Comparison of ENCODE assay signal across 24 cellular contexts in genomic region chr5:178442361-178443256, GRCh38.
A peak's percentile ranks its signal among the peaks of the same experiment; 100 is the strongest.
DNase-seq lines count a peak whose midpoint lies in the region; ATAC-seq, FAIRE-seq and TF ChIP-seq lines count a peak whose summit lies in the region.
"Had no signal": no experiment of that assay in that cellular context is flagged by ENCODE, and none has a peak within 500 bp of the region (broad histone marks: within the 10 kb centered on the region; RNA-seq: fewer than 3 reads in every experiment).

No MANE protein-coding gene starts in this region.

- in situ Hi-C loops in HepG2 (cut with HindIII; ENCODE audit: extremely low pct_ligation_motif_present, low pct_unique_long_range_greater_than_20kb): no loop called here

- H2AK5ac ChIP-seq in H1 (ENCODE audit: low read depth, low read length) (no peak overlapping the region), neuronal stem cell (ENCODE audit: low read depth, low read length) (peak overlapping the region; percentile 75)

- ATAC-seq in HepG2: no peak
- no peak for ATAC-seq in right lobe of liver
- ATAC-seq in HG03460 (IDR thresholded peaks at IDR 0.05; ENCODE audit: unreplicated experiment): no peak
- ATAC-seq in HG02938 (IDR thresholded peaks at IDR 0.05; ENCODE audit: unreplicated experiment): no peak
- ATAC-seq: psoas muscle, SK-N-SH treated with all-trans-retinoic acid at 6 μM for 48 hours had no signal

- H3K79me2 ChIP-seq in HepG2 (ENCODE audit: insufficient read depth, low read length): no peaks in the 10 kb centered on the region
- no peaks in the 10 kb centered on the region for H3K79me2 ChIP-seq in H1 (ENCODE audit: control insufficient read depth in 1 of 2, insufficient read depth in 2 of 2, low read length in 2 of 2)

- H4K20me1 ChIP-seq in HepG2 (ENCODE audit: insufficient read depth, low read length) (0 out of 2 replicates have a peak, but pooled peaks cover 2% of the 10 kb centered on the region), H1 (replicated peaks in 1 of 2; ENCODE audit: control insufficient read depth in 1 of 2, insufficient read depth in 2 of 2, low read length in 2 of 2) (no peaks in the 10 kb centered on the region)

- H4K91ac ChIP-seq in H1 (replicated peaks; ENCODE audit: insufficient read length, low read length) (no peak overlapping the region), neuronal stem cell (ENCODE audit: low read depth, low read length, poor library complexity) (no peak overlapping the region)

- no peak overlapping the region for H3K56ac ChIP-seq in H1 (replicated peaks; ENCODE audit: insufficient read length, low read depth, low read length)

- H4K5ac ChIP-seq in H1 (ENCODE audit: insufficient read length, low read depth, low read length): no peak overlapping the region

- 37% methylated on average over 22 of the region's 24 CpGs for WGBS in HepG2 (ENCODE audit: low lambda C conversion rate)
- 74% methylated on average over 13 of the region's 24 CpGs for WGBS in right lobe of liver (ENCODE audit: insufficient coverage, low coverage, low lambda C conversion rate, missing lambda C conversion rate)
- 90% methylated on average over 24 of the region's 24 CpGs; no CpG with 5 or more reads in 1 of the 2 experiments for WGBS in H1 (ENCODE audit: extremely low coverage in 1 of 2, insufficient coverage in 1 of 2, insufficient read length in 1 of 2, insufficient replicate concordance in 2 of 2, low coverage in 1 of 2, low lambda C conversion rate in 2 of 2, missing lambda C conversion rate in 1 of 2), 2 experiments
- no CpG with 5 or more reads among the region's 24 CpGs for WGBS in neuronal stem cell (ENCODE audit: extremely low coverage in 2 of 2, insufficient read length in 2 of 2, insufficient replicate concordance in 1 of 2), 2 donors

- TF ChIP-seq POLR2A in HepG2 (IDR thresholded peaks at IDR 0.05; ENCODE audit: insufficient read depth in 1 of 2, low read depth in 2 of 2, low read length in 2 of 2) (no peak), right lobe of liver (IDR thresholded peaks at IDR 0.05) (no peak), H1 (IDR thresholded peaks at IDR 0.05; ENCODE audit: control extremely low read depth in 1 of 2, low read depth in 2 of 2, low read length in 2 of 2) (no peak)

- no peak overlapping the region; the same call in 1 of the 2 replicates for H4K8ac ChIP-seq in H1 (ENCODE audit: extremely low read depth, insufficient read depth, low read length)
- no peak overlapping the region for H4K8ac ChIP-seq in neuronal stem cell (ENCODE audit: low read depth, low read length)

- FAIRE-seq in HepG2 (lab: Jason Lieb, UNC) (no peak), H1 (lab: Jason Lieb, UNC) (no peak)
- FAIRE-seq: H54, small intestine had no signal

- TF ChIP-seq RAD21 in HepG2 (CRISPR knock-in tag; IDR thresholded peaks at IDR 0.05): no peak
- TF ChIP-seq RAD21 in H1 (IDR thresholded peaks at IDR 0.05 in 1 of 2, conservative IDR thresholded peaks at IDR 0.05 in 1 of 2; ENCODE audit: low read depth in 2 of 2, low read length in 2 of 2): no peak

- H2AFZ ChIP-seq in HepG2 (ENCODE audit: low read length) (no peak overlapping the region), H1 (ENCODE audit: low read length) (no peak overlapping the region), neuronal stem cell (ENCODE audit: low read length) (no peak overlapping the region)
- H2AFZ ChIP-seq: neural progenitor cell had no signal

- H2BK5ac ChIP-seq in H1 (ENCODE audit: low read depth, low read length) (no peak overlapping the region), neuronal stem cell (ENCODE audit: low read length) (no peak overlapping the region)

- CTCF ChIA-PET in HepG2 (lab: Yijun Ruan, JAX; ENCODE audit: low intra/inter-chr PET ratio, low total read pairs): no interaction called here
- CTCF ChIA-PET in H1 (lab: Charles Lee; ENCODE audit: partially characterized antibody): interaction anchor here (0.6 to 2.0 kb wide), 12 partner anchors 14 to 1516 kb away, joined by 3 to 8 read pairs (median 4); no protein-coding TSS in a partner anchor

- 0 out of 2 replicates have a peak overlapping the region, but pooled peaks have one; percentile 60 for H3K18ac ChIP-seq in H1 (ENCODE audit: extremely low read depth, low read length)
- peak overlapping the region; percentile 76 for H3K18ac ChIP-seq in neuronal stem cell (ENCODE audit: low read length)

- H3K36me3 ChIP-seq in HepG2 (replicated peaks in 1 of 2; ENCODE audit: control insufficient read depth in 1 of 2, insufficient read depth in 2 of 2, low read length in 2 of 2) (no peaks in the 10 kb centered on the region), right lobe of liver (no peaks in the 10 kb centered on the region), H1 (ENCODE audit: control insufficient read depth in 2 of 4, insufficient read depth in 4 of 4, low read length in 3 of 4) (no peaks in the 10 kb centered on the region), neuronal stem cell (replicated peaks in 1 of 2; ENCODE audit: control insufficient read depth in 2 of 2, insufficient read depth in 2 of 2, low read length in 2 of 2) (no peaks in the 10 kb centered on the region)
- H3K36me3 ChIP-seq: left ventricle myocardium inferior, neural progenitor cell, transverse colon, WERI-Rb-1 had no signal

- H3K23me2 ChIP-seq in H1 (ENCODE audit: low read depth, low read length): no peaks in the 10 kb centered on the region

- TF ChIP-seq EP300 in HepG2 (IDR thresholded peaks at IDR 0.05; ENCODE audit: low read depth in 2 of 2, low read length in 2 of 2): no peak
- TF ChIP-seq EP300 in HepG2 (CRISPR knock-in tag; IDR thresholded peaks at IDR 0.05; ENCODE audit: borderline replicate concordance): no peak
- no peak for TF ChIP-seq EP300 in H1 (IDR thresholded peaks at IDR 0.05; ENCODE audit: borderline replicate concordance in 1 of 2, low read depth in 2 of 2, low read length in 2 of 2)

- no peak overlapping the region for H2BK20ac ChIP-seq in H1 (ENCODE audit: low read length)

- H3K4ac ChIP-seq in H1 (replicated peaks; ENCODE audit: insufficient read length, low read depth, low read length): no peak overlapping the region
- H3K4ac ChIP-seq in neuronal stem cell (ENCODE audit: low read length): no peak overlapping the region

- H3K23ac ChIP-seq in H1 (ENCODE audit: insufficient read length): no peak overlapping the region
- H3K23ac ChIP-seq in neuronal stem cell (ENCODE audit: low read depth, low read length, poor library complexity): no peak overlapping the region

- H3K79me1 ChIP-seq in H1 (ENCODE audit: low read depth, low read length): no peaks in the 10 kb centered on the region; the same call in 1 of the 2 replicates
- no peaks in the 10 kb centered on the region for H3K79me1 ChIP-seq in neuronal stem cell (ENCODE audit: low read depth, low read length)

- H3K27ac ChIP-seq in HepG2 (ENCODE audit: extremely low read length, insufficient read depth, low read length): no peak overlapping the region
- no peak overlapping the region for H3K27ac ChIP-seq in right lobe of liver
- H3K27ac ChIP-seq in H1 (ENCODE audit: low read depth, low read length): no peak overlapping the region
- H3K27ac ChIP-seq in neuronal stem cell (replicated peaks; ENCODE audit: low read length): no peak overlapping the region
- H3K27ac ChIP-seq: left ventricle myocardium inferior, neural progenitor cell, psoas muscle, transverse colon, WERI-Rb-1 had no signal

- H3K9me3 ChIP-seq in HepG2 (ENCODE audit: low read length) (no peaks in the 10 kb centered on the region), right lobe of liver (no peaks in the 10 kb centered on the region), H1 (ENCODE audit: insufficient read depth in 2 of 2, low read depth in 1 of 2, low read length in 1 of 2) (no peaks in the 10 kb centered on the region), neuronal stem cell (replicated peaks in 1 of 2; ENCODE audit: control insufficient read depth in 2 of 2, insufficient read depth in 1 of 2, low read depth in 1 of 2, low read length in 2 of 2) (peaks cover 0 to 7% of the 10 kb centered on the region in 2 donors)
- H3K9me3 ChIP-seq: left ventricle myocardium inferior, psoas muscle, transverse colon had no signal

- no peak overlapping the region; the same call in 1 of the 2 replicates for H2BK12ac ChIP-seq in H1 (ENCODE audit: low read depth, low read length)
- no peak overlapping the region for H2BK12ac ChIP-seq in neuronal stem cell (ENCODE audit: low read length)

- POLR2A ChIA-PET in HepG2 (lab: Yijun Ruan, JAX) (no interaction called here), H1 (lab: Charles Lee; ENCODE audit: partially characterized antibody) (interaction anchor here (1.2 kb wide), 1 partner anchor 11 kb away, joined by 5 read pairs; no protein-coding TSS in a partner anchor)

- no peak overlapping the region for H2BK15ac ChIP-seq in H1 (ENCODE audit: low read length)
- peak overlapping the region; percentile 59 for H2BK15ac ChIP-seq in neuronal stem cell (ENCODE audit: low read length)

- H3K4me1 ChIP-seq in HepG2 (ENCODE audit: insufficient read depth, low read length): no peaks in the 10 kb centered on the region
- H3K4me1 ChIP-seq in right lobe of liver: peaks cover 0 to 3% (median 0%) of the 10 kb centered on the region in 4 donors
- peaks cover 0 to 4% (median 0%) of the 10 kb centered on the region in 4 experiments; a peak in 3 of 7 replicates for H3K4me1 ChIP-seq in H1 (replicated peaks in 1 of 4; ENCODE audit: control insufficient read depth in 3 of 4, insufficient read depth in 4 of 4, low read length in 3 of 4)
- H3K4me1 ChIP-seq in neuronal stem cell (ENCODE audit: control insufficient read depth in 2 of 2, insufficient read depth in 1 of 2, low read depth in 1 of 2, low read length in 2 of 2): no peaks in the 10 kb centered on the region
- H3K4me1 ChIP-seq: left ventricle myocardium inferior, neural progenitor cell, psoas muscle, transverse colon had no signal

- DNase-seq in HepG2 (ENCODE audit: low spot score) (no peak), right lobe of liver (no peak), H1 (ENCODE audit: low read depth in 1 of 2, low spot score in 2 of 2) (no peak), neuronal stem cell (ENCODE audit: low spot score) (no peak), A172 (ENCODE audit: low spot score) (no peak), NCI-H226 (no peak)
- DNase-seq: activated CD4-positive, alpha-beta T cell treated with anti-CD3 and anti-CD28 coated beads, Interleukin-2, amount 50 U/mL, for 4 hours; activated naive CD4-positive, alpha-beta T cell treated with anti-CD3 and anti-CD28 coated beads for 36 hours; activated T-cell treated with anti-CD3 and anti-CD28 coated beads for 4 hours; CD4-positive, alpha-beta T cell; left ventricle myocardium inferior; NCI-H1417; NCI-H524 treated with DMSO at 0.1 percent for 48 hours; psoas muscle; small intestine; stimulated activated CD4-positive, alpha-beta T cell treated with anti-CD3 and anti-CD28 coated beads, Interleukin-2, amount 100 ng/mL, for 48 hours; stimulated activated naive CD4-positive, alpha-beta T cell treated with Interleukin-2 at 50 U/mL for 16 hours; transverse colon; WERI-Rb-1 had no signal

- no TSS peak for BruUV-seq in HepG2 (replicated peaks; lab: Mats Ljungman, UMichigan)

- no peak overlapping the region for H3K4me3 ChIP-seq in HepG2 (replicated peaks in 1 of 3; ENCODE audit: insufficient read depth in 1 of 3, low read depth in 2 of 3, low read length in 3 of 3)
- no peak overlapping the region for H3K4me3 ChIP-seq in right lobe of liver
- no peak overlapping the region for H3K4me3 ChIP-seq in H1 (ENCODE audit: extremely low read depth in 1 of 4, insufficient read depth in 2 of 4, low read depth in 3 of 4, low read length in 4 of 4)
- no peak overlapping the region for H3K4me3 ChIP-seq in neuronal stem cell (ENCODE audit: low read length in 2 of 2)
- H3K4me3 ChIP-seq: left ventricle myocardium inferior, neural progenitor cell, psoas muscle, transverse colon had no signal

- H3K9ac ChIP-seq in HepG2 (ENCODE audit: insufficient read depth, low read depth, low read length) (no peak overlapping the region), H1 (replicated peaks in 1 of 4; ENCODE audit: extremely low read depth in 1 of 4, low read depth in 3 of 4, low read length in 3 of 4) (no peak overlapping the region), neuronal stem cell (ENCODE audit: low read depth, low read length, poor library complexity) (no peak overlapping the region)
- H3K9ac ChIP-seq: neural progenitor cell had no signal

- H3K14ac ChIP-seq in H1 (ENCODE audit: insufficient read length): no peak overlapping the region
- H3K14ac ChIP-seq in neuronal stem cell (ENCODE audit: low read length): no peak overlapping the region

- no peak overlapping the region for H2BK120ac ChIP-seq in H1 (replicated peaks; ENCODE audit: low read depth, low read length)
- no peak overlapping the region for H2BK120ac ChIP-seq in neuronal stem cell (ENCODE audit: low read depth, low read length)

- H3K27me3 ChIP-seq in HepG2 (ENCODE audit: control insufficient read depth in 1 of 2, insufficient read depth in 2 of 2, low read length in 2 of 2) (peaks cover 1 to 9% of the 10 kb centered on the region in 2 experiments; a peak in 3 of 5 replicates), right lobe of liver (no peaks in the 10 kb centered on the region), H1 (replicated peaks in 1 of 4; ENCODE audit: control insufficient read depth in 3 of 4, extremely low read depth in 1 of 4, insufficient read depth in 3 of 4, low read length in 3 of 4) (no peaks in the 10 kb centered on the region), neuronal stem cell (ENCODE audit: control insufficient read depth in 3 of 3, insufficient read depth in 3 of 3, low read depth in 1 of 3, low read length in 3 of 3) (no peaks in the 10 kb centered on the region)
- H3K27me3 ChIP-seq: neural progenitor cell, transverse colon had no signal

- TF ChIP-seq CTCF in HepG2 (CRISPR knock-in tag; IDR thresholded peaks at IDR 0.05): no peak
- no peak for TF ChIP-seq CTCF in right lobe of liver (IDR thresholded peaks at IDR 0.05)
- TF ChIP-seq CTCF in H1 (IDR thresholded peaks at IDR 0.05; ENCODE audit: control extremely low read depth in 1 of 3, insufficient read depth in 1 of 3, low read depth in 1 of 3, low read length in 3 of 3): no peak

- H3K4me2 ChIP-seq in HepG2 (ENCODE audit: low read depth, low read length) (no peak overlapping the region), H1 (ENCODE audit: insufficient read depth in 1 of 2, low read depth in 2 of 2, low read length in 2 of 2) (no peak overlapping the region), neuronal stem cell (ENCODE audit: insufficient read depth, low read length, poor library complexity, severe bottlenecking) (no peak overlapping the region)
- H3K4me2 ChIP-seq: neural progenitor cell had no signal

- intact Hi-C loops in HepG2 (cut with micrococcal nuclease; ENCODE audit: unreplicated experiment): no loop called here
- intact Hi-C loops in right lobe of liver (cut with DNase I): no loop called here

Comparison
In these comparisons a context has a peak if more than half of its experiments do, and no peak if none do; other contexts are left out.
1. Of the 41 proteins assayed by ChIP-seq in both HepG2 and H1: peak only in HepG2: none; only in H1: none; in both: MAFK; in neither: 40.